In the genomic region with DNA sequence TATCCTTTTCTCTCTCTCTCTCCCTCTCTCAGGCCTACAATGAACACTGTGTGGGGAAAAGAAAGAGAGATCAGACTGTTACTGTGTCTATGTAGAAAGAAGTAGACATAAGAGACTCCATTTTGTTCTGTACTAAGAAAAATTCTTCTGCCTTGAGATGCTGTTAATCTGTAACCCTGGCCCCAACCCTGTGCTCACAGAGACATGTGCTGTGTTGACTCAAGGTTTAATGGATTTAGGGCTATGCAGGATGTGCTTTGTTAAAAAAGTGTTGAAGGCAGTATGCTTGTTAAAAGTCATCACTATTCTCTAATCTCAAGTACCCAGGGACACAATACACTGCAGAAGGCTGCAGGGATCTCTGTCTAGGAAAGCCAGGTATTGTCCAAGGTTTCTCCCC, we compare ENCODE assay signal across 5 cellular contexts. TPM values are rescaled to one million over a fixed set of nuclear protein-coding genes. Genes with fewer than 3 reads are reported as not detected.
A peak's percentile ranks its signal among the peaks of the same experiment; 100 is the strongest.
DNase-seq lines count a peak whose midpoint lies in the region; ATAC-seq and TF ChIP-seq lines count a peak whose summit lies in the region.
"Not testable (repeated sequence)": the region's sequence is repeated elsewhere in the genome, so short reads cannot be mapped to it uniquely, and the experiment has no call there.

No MANE protein-coding gene starts in this region.

- H3K9me3 ChIP-seq in endodermal cell (ENCODE audit: control insufficient read depth, low read length), result not testable (repeated sequence)

- H3K36me3 Mint-ChIP-seq in activated CD4-positive, alpha-beta T cell treated with anti-CD3 and anti-CD28 coated beads, Interleukin-2, amount 10 ng/mL, durations not matched to agents 24 days and 14 days (ENCODE audit: low read depth); endodermal cell (ENCODE audit: low read depth); progenitor cell of endocrine pancreas (ENCODE audit: insufficient read depth): not testable (repeated sequence)

- DNase-seq in DMS53 (lab: John Stamatoyannopoulos, UW), result peak; percentile 70
- peak; percentile 43 for DNase-seq in activated CD4-positive, alpha-beta T cell treated with anti-CD3 and anti-CD28 coated beads, Interleukin-2, amount 10 ng/mL, durations not matched to agents 24 days and 14 days
- not testable (repeated sequence) for DNase-seq in endodermal cell; progenitor cell of endocrine pancreas (ENCODE audit: low spot score, unreplicated experiment)
- peak; percentile 21 to 44 for DNase-seq in left colon

- H3K4me3 Mint-ChIP-seq in activated CD4-positive, alpha-beta T cell treated with anti-CD3 and anti-CD28 coated beads, Interleukin-2, amount 10 ng/mL, durations not matched to agents 24 days and 14 days; endodermal cell; progenitor cell of endocrine pancreas (ENCODE audit: low read depth): not testable (repeated sequence)

- not testable (repeated sequence) for H3K4me1 ChIP-seq in endodermal cell (ENCODE audit: control insufficient read depth, insufficient read depth, low read length)

- not testable (repeated sequence) for H3K9ac ChIP-seq in endodermal cell (ENCODE audit: extremely low read depth, low read length, poor library complexity, severe bottlenecking)

- TF ChIP-seq CTCF in endodermal cell (conservative IDR thresholded peaks at IDR 0.05); progenitor cell of endocrine pancreas (IDR thresholded peaks at IDR 0.05; ENCODE audit: unreplicated experiment): not testable (repeated sequence)

- not testable (repeated sequence) for H3K9me3 Mint-ChIP-seq in activated CD4-positive, alpha-beta T cell treated with anti-CD3 and anti-CD28 coated beads, Interleukin-2, amount 10 ng/mL, durations not matched to agents 24 days and 14 days; endodermal cell; progenitor cell of endocrine pancreas (ENCODE audit: low read depth)

- H3K36me3 ChIP-seq in endodermal cell (ENCODE audit: control insufficient read depth, insufficient read depth, low read length), result not testable (repeated sequence)

- H3K4me1 Mint-ChIP-seq in activated CD4-positive, alpha-beta T cell treated with anti-CD3 and anti-CD28 coated beads, Interleukin-2, amount 10 ng/mL, durations not matched to agents 24 days and 14 days; endodermal cell; progenitor cell of endocrine pancreas (ENCODE audit: low read depth): not testable (repeated sequence)

- not testable (repeated sequence) for H3K4me3 ChIP-seq in endodermal cell (ENCODE audit: low read length)

- ATAC-seq in left colon, result peak; percentile 34

- not testable (repeated sequence) for H3K27ac ChIP-seq in endodermal cell (ENCODE audit: low read depth, low read length)

- H3K27me3 Mint-ChIP-seq in activated CD4-positive, alpha-beta T cell treated with anti-CD3 and anti-CD28 coated beads, Interleukin-2, amount 10 ng/mL, durations not matched to agents 24 days and 14 days; endodermal cell (ENCODE audit: insufficient read depth); progenitor cell of endocrine pancreas: not testable (repeated sequence)

- intact Hi-C loops in activated CD4-positive, alpha-beta T cell treated with anti-CD3 and anti-CD28 coated beads, Interleukin-2, amount 10 ng/mL, durations not matched to agents 24 days and 14 days (cut with micrococcal nuclease); left colon (cut with DNase I, micrococcal nuclease): not testable (repeated sequence)

- not testable (repeated sequence) for H3K27me3 ChIP-seq in endodermal cell (ENCODE audit: control insufficient read depth, insufficient read depth, low read length, poor library complexity, severe bottlenecking)

- H3K27ac Mint-ChIP-seq in activated CD4-positive, alpha-beta T cell treated with anti-CD3 and anti-CD28 coated beads, Interleukin-2, amount 10 ng/mL, durations not matched to agents 24 days and 14 days, result not testable (repeated sequence)
- H3K27ac Mint-ChIP-seq in endodermal cell, result peak overlapping the region; percentile 86
- peak overlapping the region; percentile 89 for H3K27ac Mint-ChIP-seq in progenitor cell of endocrine pancreas

RNA-seq across cellular contexts. Expression of a gene that starts 36.7 kb away (rescaled TPM):
- 10.1 and 10.5 TPM in 2 replicates for total RNA-seq in activated CD4-positive, alpha-beta T cell treated with anti-CD3 and anti-CD28 coated beads, Interleukin-2, amount 10 ng/mL, durations not matched to agents 24 days and 14 days
- total RNA-seq in endodermal cell, result 10 to 100 TPM; 21.1 to 24.7 TPM
- 13.8 TPM for polyA plus RNA-seq in endodermal cell (2013, experiment 1 of 2)
- polyA plus RNA-seq in endodermal cell (2013, experiment 2 of 2), result 11.9 TPM
- total RNA-seq in left colon, result 10 to 100 TPM in 1 of 2 donors, 1 to 10 TPM in 1; 8.7 to 10.1 TPM
- 29.7 and 31.0 TPM in 2 replicates for total RNA-seq in progenitor cell of endocrine pancreas
